24 cellular contexts compared by ENCODE assay signal in genomic region chr16:15073101-15073500, GRCh38.
"Had no signal": no experiment of that assay in that cellular context is flagged by ENCODE, and none has a peak within 500 bp of the region (broad histone marks: within the 10 kb centered on the region; RNA-seq: fewer than 3 reads in every experiment).

No MANE protein-coding gene starts in this region.

- H3K27ac Mint-ChIP-seq: immature natural killer cell; mesothelial cell of epicardium; stimulated activated naive CD8-positive, alpha-beta T cell treated with anti-CD3 and anti-CD28 coated beads, Interleukin-15, Interleukin-2, amounts not matched to agents 100 ng/mL and 50 ng/mL, for 24 hours had no signal

- H3K4me3 Mint-ChIP-seq: immature natural killer cell; mesothelial cell of epicardium; naive B cell; natural killer cell; stimulated activated effector memory CD8-positive, alpha-beta T cell treated with anti-CD3 and anti-CD28 coated beads, Interleukin-12 subunit alpha, Interleukin-12 subunit beta, amount 100 ng/mL, for 72 hours; stimulated activated naive CD8-positive, alpha-beta T cell treated with anti-CD3 and anti-CD28 coated beads, Interleukin-15, Interleukin-2, amounts not matched to agents 100 ng/mL and 50 ng/mL, for 24 hours had no signal

- H3K4me3 ChIP-seq: heart left ventricle, left ventricle myocardium inferior, lung, pancreas, prostate gland, right atrium auricular region, spleen, suprapubic skin, thoracic aorta, transverse colon, upper lobe of left lung, vagina had no signal

- H3K27ac ChIP-seq: heart left ventricle, left ventricle myocardium inferior, pancreas, prostate gland, right atrium auricular region, spleen, suprapubic skin, thoracic aorta, transverse colon, upper lobe of left lung, vagina had no signal

- H3K27me3 Mint-ChIP-seq: naive B cell; stimulated activated naive CD8-positive, alpha-beta T cell treated with anti-CD3 and anti-CD28 coated beads, Interleukin-15, Interleukin-2, amounts not matched to agents 100 ng/mL and 50 ng/mL, for 24 hours had no signal

- H3K9me3 Mint-ChIP-seq: immature natural killer cell; mesothelial cell of epicardium; naive B cell; natural killer cell; stimulated activated effector memory CD8-positive, alpha-beta T cell treated with anti-CD3 and anti-CD28 coated beads, Interleukin-12 subunit alpha, Interleukin-12 subunit beta, amount 100 ng/mL, for 72 hours; stimulated activated naive CD8-positive, alpha-beta T cell treated with anti-CD3 and anti-CD28 coated beads, Interleukin-15, Interleukin-2, amounts not matched to agents 100 ng/mL and 50 ng/mL, for 24 hours had no signal

- DNase-seq: heart left ventricle; hypothalamus; immature natural killer cell; islet precursor cell; left ventricle myocardium inferior; mesendoderm; naive B cell; natural killer cell; pancreas; posterior cingulate gyrus; small intestine; spleen; stimulated activated CD4-positive, alpha-beta T cell treated with anti-CD3 and anti-CD28 coated beads, Interleukin-4, amount 100 ng/mL, for 24 hours; transverse colon; upper lobe of left lung had no signal

- H3K27me3 ChIP-seq: heart left ventricle, pancreas, right atrium auricular region, spleen, suprapubic skin, transverse colon, upper lobe of left lung, vagina had no signal

- H3K9me3 ChIP-seq: heart left ventricle, left ventricle myocardium inferior, pancreas, prostate gland, right atrium auricular region, spleen, suprapubic skin, thoracic aorta, transverse colon, upper lobe of left lung, vagina had no signal

- H3K4me1 Mint-ChIP-seq: immature natural killer cell, mesothelial cell of epicardium had no signal

- H3K4me1 ChIP-seq: left ventricle myocardium inferior, pancreas, prostate gland, right atrium auricular region, suprapubic skin, transverse colon, upper lobe of left lung, vagina had no signal
